In genomic region chr12:132596016-132596415, GRCh38 we compare ENCODE assay signal across 1 cellular context.
TF ChIP-seq lines count a peak whose summit lies in the region.

No MANE protein-coding gene starts in this region.

TF ChIP-seq in HEK293, 187 proteins besides CTCF, POLR2A, EP300 and RAD21 (continued from another document):
- peak; percentile 64; the same call in 1 of the 2 replicates for TF ChIP-seq ZBTB6 (tag by site-specific recombination; IDR thresholded peaks at IDR 0.05)
